In genomic region chr9:25678846-25679360, GRCh38 we compare ENCODE assay signal across 11 cellular contexts. TPM values are rescaled to one million over a fixed set of nuclear protein-coding genes. Genes with fewer than 3 reads are reported as not detected.
DNase-seq lines count a peak whose midpoint lies in the region; ATAC-seq and TF ChIP-seq lines count a peak whose summit lies in the region.
"Had no signal": no experiment of that assay in that cellular context is flagged by ENCODE, and none has a peak within 500 bp of the region (broad histone marks: within the 10 kb centered on the region; RNA-seq: fewer than 3 reads in every experiment).

No MANE protein-coding gene starts in this region.

- no peak overlapping the region for H3K27ac Mint-ChIP-seq in activated CD8-positive, alpha-beta T cell treated with anti-CD3 and anti-CD28 coated beads, Interleukin-2, amount 10 ng/mL, durations not matched to agents 7 days and 5 days
- H3K27ac Mint-ChIP-seq: activated naive CD8-positive, alpha-beta T cell treated with anti-CD3 and anti-CD28 coated beads, Interleukin-2, amount 10 ng/mL, durations not matched to agents 7 days and 5 days had no signal

- H3K79me2 ChIP-seq in osteoblast (ENCODE audit: insufficient read depth, low read length), result no peaks in the 10 kb centered on the region
- H3K79me2 ChIP-seq in Karpas-422 (ENCODE audit: low read length), result no peaks in the 10 kb centered on the region

- no peaks in the 10 kb centered on the region for H3K4me1 Mint-ChIP-seq in activated CD8-positive, alpha-beta T cell treated with anti-CD3 and anti-CD28 coated beads, Interleukin-2, amount 10 ng/mL, durations not matched to agents 7 days and 5 days (ENCODE audit: low read depth)
- H3K4me1 Mint-ChIP-seq: activated naive CD8-positive, alpha-beta T cell treated with anti-CD3 and anti-CD28 coated beads, Interleukin-2, amount 10 ng/mL, durations not matched to agents 7 days and 5 days had no signal

- H3K9ac ChIP-seq in Karpas-422 (ENCODE audit: low read length), result no peak overlapping the region
- H3K9ac ChIP-seq: BLaER1 treated with 17β-estradiol and CSF1 and Interleukin-3, amounts not matched to agents 10 nM and 100 nM had no signal

- H3K9me3 ChIP-seq in osteoblast (ENCODE audit: low read depth, low read length) (no peaks in the 10 kb centered on the region), Karpas-422 (ENCODE audit: low read length) (peaks cover 8% of the 10 kb centered on the region; the same call in 1 of the 2 replicates)

- no peak for ATAC-seq in GM19324 (IDR thresholded peaks at IDR 0.05; ENCODE audit: low FRiP score, unreplicated experiment)
- no peak for ATAC-seq in activated CD8-positive, alpha-beta T cell treated with anti-CD3 and anti-CD28 coated beads, Interleukin-2, amount 10 ng/mL, durations not matched to agents 7 days and 5 days
- no peak for ATAC-seq in GM19455 (IDR thresholded peaks at IDR 0.05; ENCODE audit: unreplicated experiment)

- no peak overlapping the region for H3K4me3 Mint-ChIP-seq in activated CD8-positive, alpha-beta T cell treated with anti-CD3 and anti-CD28 coated beads, Interleukin-2, amount 10 ng/mL, durations not matched to agents 7 days and 5 days
- H3K4me3 Mint-ChIP-seq: activated naive CD8-positive, alpha-beta T cell treated with anti-CD3 and anti-CD28 coated beads, Interleukin-2, amount 10 ng/mL, durations not matched to agents 7 days and 5 days had no signal

- H3K4me3 ChIP-seq in osteoblast (ENCODE audit: insufficient read depth, low read length) (peak overlapping the region; percentile 81), Karpas-422 (ENCODE audit: low read length) (no peak overlapping the region)
- H3K4me3 ChIP-seq: BLaER1 treated with 17β-estradiol and CSF1 and Interleukin-3, amounts not matched to agents 10 nM and 100 nM had no signal

- peak; percentile 20 for DNase-seq in OCI-M1 (lab: John Stamatoyannopoulos, UW)
- no peak for DNase-seq in epithelial cell of prostate (ENCODE audit: low read depth, low spot score)
- DNase-seq in osteoblast (ENCODE audit: insufficient read length, low spot score, missing footprints), result peak; percentile 10
- DNase-seq in activated CD8-positive, alpha-beta T cell treated with anti-CD3 and anti-CD28 coated beads, Interleukin-2, amount 10 ng/mL, durations not matched to agents 7 days and 5 days, result no peak
- DNase-seq in Karpas-422, result no peak
- DNase-seq: NCI-H510A had no signal

- peaks cover 5% of the 10 kb centered on the region for H3K9me3 Mint-ChIP-seq in activated CD8-positive, alpha-beta T cell treated with anti-CD3 and anti-CD28 coated beads, Interleukin-2, amount 10 ng/mL, durations not matched to agents 7 days and 5 days (ENCODE audit: insufficient read depth)
- H3K9me3 Mint-ChIP-seq: activated naive CD8-positive, alpha-beta T cell treated with anti-CD3 and anti-CD28 coated beads, Interleukin-2, amount 10 ng/mL, durations not matched to agents 7 days and 5 days had no signal

- peaks cover 8% of the 10 kb centered on the region for H3K27me3 Mint-ChIP-seq in activated CD8-positive, alpha-beta T cell treated with anti-CD3 and anti-CD28 coated beads, Interleukin-2, amount 10 ng/mL, durations not matched to agents 7 days and 5 days (ENCODE audit: low read depth)

- peak overlapping the region; percentile 89 for H3K4me2 ChIP-seq in osteoblast (ENCODE audit: insufficient read depth, low read length)
- H3K4me2 ChIP-seq in Karpas-422 (ENCODE audit: low read depth, low read length, poor library complexity, severe bottlenecking), result no peak overlapping the region
- H3K4me2 ChIP-seq: BLaER1 treated with 17β-estradiol and CSF1 and Interleukin-3, amounts not matched to agents 10 nM and 100 nM had no signal

- POLR2A ChIA-PET in activated CD8-positive, alpha-beta T cell treated with anti-CD3 and anti-CD28 coated beads, Interleukin-2, amount 10 ng/mL, durations not matched to agents 7 days and 5 days (lab: Charles Lee), result no interaction called here

- TF ChIP-seq CTCF in 22Rv1 (IDR thresholded peaks at IDR 0.05) (no peak), osteoblast (IDR thresholded peaks at IDR 0.05; ENCODE audit: extremely low read depth, low read depth, low read length) (no peak)

- no peaks in the 10 kb centered on the region for H3K9me2 ChIP-seq in Karpas-422 (replicated peaks; ENCODE audit: insufficient read depth, low read length)

- H4K20me1 ChIP-seq in osteoblast (ENCODE audit: insufficient read depth, low read length) (no peaks in the 10 kb centered on the region), Karpas-422 (ENCODE audit: insufficient read depth, low read depth, low read length) (no peaks in the 10 kb centered on the region)
- H4K20me1 ChIP-seq: BLaER1 treated with 17β-estradiol and CSF1 and Interleukin-3, amounts not matched to agents 10 nM and 100 nM had no signal

- H3K27ac ChIP-seq in 22Rv1, result peak overlapping the region; percentile 98
- peak overlapping the region; percentile 92 for H3K27ac ChIP-seq in epithelial cell of prostate
- peak overlapping the region; percentile 85 for H3K27ac ChIP-seq in osteoblast (ENCODE audit: low read depth, low read length)
- no peak overlapping the region for H3K27ac ChIP-seq in Karpas-422 (ENCODE audit: low read length)
- H3K27ac ChIP-seq: BLaER1 treated with 17β-estradiol and CSF1 and Interleukin-3, amounts not matched to agents 10 nM and 100 nM had no signal

- H3K4me1 ChIP-seq in osteoblast (ENCODE audit: insufficient read depth, low read length) (peaks cover 18% of the 10 kb centered on the region), Karpas-422 (ENCODE audit: low read length) (no peaks in the 10 kb centered on the region)
- H3K4me1 ChIP-seq: BLaER1 treated with 17β-estradiol and CSF1 and Interleukin-3, amounts not matched to agents 10 nM and 100 nM had no signal

- no peaks in the 10 kb centered on the region for H3K36me3 Mint-ChIP-seq in activated CD8-positive, alpha-beta T cell treated with anti-CD3 and anti-CD28 coated beads, Interleukin-2, amount 10 ng/mL, durations not matched to agents 7 days and 5 days (ENCODE audit: low read depth)
- H3K36me3 Mint-ChIP-seq: activated naive CD8-positive, alpha-beta T cell treated with anti-CD3 and anti-CD28 coated beads, Interleukin-2, amount 10 ng/mL, durations not matched to agents 7 days and 5 days had no signal

- H3K36me3 ChIP-seq in osteoblast (ENCODE audit: insufficient read depth, low read length) (no peaks in the 10 kb centered on the region), Karpas-422 (ENCODE audit: insufficient read depth, low read length) (no peaks in the 10 kb centered on the region)
- H3K36me3 ChIP-seq: BLaER1 treated with 17β-estradiol and CSF1 and Interleukin-3, amounts not matched to agents 10 nM and 100 nM had no signal

- CTCF ChIA-PET in activated CD8-positive, alpha-beta T cell treated with anti-CD3 and anti-CD28 coated beads, Interleukin-2, amount 10 ng/mL, durations not matched to agents 7 days and 5 days (lab: Charles Lee), result no interaction called here

- H3K27me3 ChIP-seq in osteoblast (ENCODE audit: insufficient read depth, low read length) (no peaks in the 10 kb centered on the region), Karpas-422 (ENCODE audit: low read length) (no peaks in the 10 kb centered on the region)
- H3K27me3 ChIP-seq: BLaER1 treated with 17β-estradiol and CSF1 and Interleukin-3, amounts not matched to agents 10 nM and 100 nM had no signal

- peak overlapping the region; percentile 94 for H2AFZ ChIP-seq in osteoblast (ENCODE audit: low read length)
- H2AFZ ChIP-seq in Karpas-422 (ENCODE audit: low read length), result no peak overlapping the region

RNA-seq across cellular contexts. Expression of gene TUSC1, which starts 0.7 kb away (rescaled TPM):
- total RNA-seq in osteoblast, result 12.7 and 13.8 TPM in 2 replicates
- under 1 TPM; 0.10 to 0.21 TPM for total RNA-seq in activated CD8-positive, alpha-beta T cell treated with anti-CD3 and anti-CD28 coated beads, Interleukin-2, amount 10 ng/mL, durations not matched to agents 7 days and 5 days
- total RNA-seq in Karpas-422 (2014; rRNA removed; shearing (Covaris generic); ENCODE audit: low replicate concordance), result not detected in 2 replicates
- total RNA-seq: activated naive CD8-positive, alpha-beta T cell treated with anti-CD3 and anti-CD28 coated beads, Interleukin-2, amount 10 ng/mL, durations not matched to agents 7 days and 5 days had no signal

Comparison
In these comparisons a context has a peak if more than half of its experiments do, and no peak if none do; other contexts are left out.
1. DNase-seq: peak in OCI-M1 (single experiment) and osteoblast (single experiment); none in epithelial cell of prostate (single experiment), activated CD8-positive, alpha-beta T cell treated with anti-CD3 and anti-CD28 coated beads, Interleukin-2, amount 10 ng/mL, durations not matched to agents 7 days and 5 days (single experiment) and Karpas-422 (single experiment).
2. RNA of gene TUSC1, which starts 0.7 kb away (total RNA-seq): 12.7 to 13.8 TPM in osteoblast; 0.10 to 0.21 TPM in activated CD8-positive, alpha-beta T cell treated with anti-CD3 and anti-CD28 coated beads, Interleukin-2, amount 10 ng/mL, durations not matched to agents 7 days and 5 days and not detected in Karpas-422; every median in the first group is over 10 times any median in the second.